1 cellular context compared by ENCODE assay signal in genomic region chr10:8378198-8378983, GRCh38.
TF ChIP-seq lines count a peak whose summit lies in the region.

No MANE protein-coding gene starts in this region.

TF ChIP-seq in H1, 55 proteins besides CTCF, POLR2A, EP300 and RAD21:
- no peak for TF ChIP-seq BRCA1 (IDR thresholded peaks at IDR 0.05; ENCODE audit: low read depth, low read length)
- TF ChIP-seq TBP (IDR thresholded peaks at IDR 0.05; ENCODE audit: low read depth, low read length): no peak
- TF ChIP-seq TCF12 (IDR thresholded peaks at IDR 0.05; ENCODE audit: low read depth, low read length): no peak
- TF ChIP-seq KDM1A (IDR thresholded peaks at IDR 0.05; ENCODE audit: borderline replicate concordance, low read length): no peak
